In the genomic region with DNA sequence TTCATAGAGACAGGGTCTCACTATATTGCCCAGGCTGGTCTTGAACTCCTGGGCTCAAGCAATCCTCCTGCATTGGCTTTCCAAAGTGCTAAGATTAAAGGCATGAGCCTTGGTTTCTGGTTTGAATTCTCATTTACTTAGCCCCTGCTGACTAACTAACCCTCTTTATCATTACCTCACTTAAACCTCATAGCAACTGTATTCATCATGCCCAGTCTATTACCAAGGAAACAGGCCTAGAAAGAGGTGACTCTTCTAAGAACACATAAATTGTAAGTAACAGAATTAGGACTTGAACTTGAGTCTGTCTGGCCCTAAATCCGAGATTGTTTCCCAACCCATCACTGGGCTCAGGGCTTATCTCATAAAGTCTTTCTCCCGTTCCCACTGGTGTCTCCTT, we compare ENCODE assay signal across 12 cellular contexts. TPM values are rescaled to one million over a fixed set of nuclear protein-coding genes. Genes with fewer than 3 reads are reported as not detected.
DNase-seq lines count a peak whose midpoint lies in the region; ATAC-seq and TF ChIP-seq lines count a peak whose summit lies in the region.
"Had no signal": no experiment of that assay in that cellular context is flagged by ENCODE, and none has a peak within 500 bp of the region (broad histone marks: within the 10 kb centered on the region; RNA-seq: fewer than 3 reads in every experiment).

No MANE protein-coding gene starts in this region.

- H2BK5ac ChIP-seq in IMR-90 (ENCODE audit: low read depth, low read length, poor library complexity, severe bottlenecking), result peak overlapping the region; percentile 93

- H2AFZ ChIP-seq in IMR-90 (replicated peaks; ENCODE audit: low read length, poor library complexity), result no peak overlapping the region

- no peaks in the 10 kb centered on the region for H3K9me3 Mint-ChIP-seq in CD8-positive, alpha-beta memory T cell
- H3K9me3 Mint-ChIP-seq in natural killer cell treated with Interleukin-12 subunit alpha and Interleukin-12 subunit beta and Interleukin-15 and Interleukin-18, amount 100 ng/mL, for 72 hours, result peaks cover 5% of the 10 kb centered on the region

- ATAC-seq in IMR-90 (ENCODE audit: low read depth) (no peak), GM19455 (IDR thresholded peaks at IDR 0.05; ENCODE audit: unreplicated experiment) (no peak)
- no peak for ATAC-seq in natural killer cell treated with Interleukin-12 subunit alpha and Interleukin-12 subunit beta and Interleukin-15 and Interleukin-18, amount 100 ng/mL, for 72 hours
- ATAC-seq: sciatic nerve had no signal

- no peak for TF ChIP-seq RAD21 in IMR-90 (IDR thresholded peaks at IDR 0.05; ENCODE audit: low read length)

- peak overlapping the region in 6 of 8 donors; percentile 96 to 99 (median 97) for H3K27ac Mint-ChIP-seq in CD8-positive, alpha-beta memory T cell
- H3K27ac Mint-ChIP-seq in natural killer cell treated with Interleukin-12 subunit alpha and Interleukin-12 subunit beta and Interleukin-15 and Interleukin-18, amount 100 ng/mL, for 72 hours, result peak overlapping the region; percentile 82 to 92

- peak overlapping the region; percentile 28; the same call in 1 of the 2 replicates for H4K91ac ChIP-seq in IMR-90 (ENCODE audit: insufficient read depth, low read depth, low read length)

- peaks cover 38% of the 10 kb centered on the region for H3K9me1 ChIP-seq in IMR-90 (ENCODE audit: insufficient read depth, low read length)

- CTCF ChIA-PET in CD8-positive, alpha-beta memory T cell (lab: Charles Lee), result interaction anchor here (4.8 kb wide), 1 partner anchor 22 kb away, joined by 43 read pairs; no protein-coding TSS in a partner anchor
- CTCF ChIA-PET in IMR-90 (lab: Yijun Ruan, JAX), result interaction anchor here (2.4 kb wide), 1 partner anchor 23 kb away, joined by 11 read pairs; no protein-coding TSS in a partner anchor

- peak overlapping the region; percentile 25 to 96 (median 92) for H3K4me3 Mint-ChIP-seq in CD8-positive, alpha-beta memory T cell
- H3K4me3 Mint-ChIP-seq in natural killer cell treated with Interleukin-12 subunit alpha and Interleukin-12 subunit beta and Interleukin-15 and Interleukin-18, amount 100 ng/mL, for 72 hours, result peak overlapping the region; percentile 93

- peaks cover 28% of the 10 kb centered on the region for H3K4me1 ChIP-seq in CD8-positive, alpha-beta memory T cell (ENCODE audit: insufficient read depth, low read length)
- peaks cover 16% of the 10 kb centered on the region for H3K4me1 ChIP-seq in IMR-90 (ENCODE audit: control insufficient read depth, insufficient read depth, low read length)

- H2BK20ac ChIP-seq in IMR-90 (ENCODE audit: low read depth, low read length), result peak overlapping the region; percentile 64; the same call in 1 of the 2 replicates

- H3K9me3 ChIP-seq in CD8-positive, alpha-beta memory T cell (ENCODE audit: low read length), result no peaks in the 10 kb centered on the region
- no peaks in the 10 kb centered on the region for H3K9me3 ChIP-seq in IMR-90 (ENCODE audit: control insufficient read depth, insufficient read depth, low read length)
- H3K9me3 ChIP-seq: thyroid gland had no signal

- H3K4me1 Mint-ChIP-seq in CD8-positive, alpha-beta memory T cell, result peaks cover 35 to 38% (median 38%) of the 10 kb centered on the region in 3 donors
- peaks cover 33 to 41% of the 10 kb centered on the region in 2 donors for H3K4me1 Mint-ChIP-seq in natural killer cell treated with Interleukin-12 subunit alpha and Interleukin-12 subunit beta and Interleukin-15 and Interleukin-18, amount 100 ng/mL, for 72 hours (ENCODE audit: low read depth in 2 of 2)

- no peak overlapping the region; the same call in 1 of the 2 replicates for H2AK5ac ChIP-seq in IMR-90 (ENCODE audit: low read depth, low read length)

- peaks cover 0 to 32% (median 2%) of the 10 kb centered on the region in 3 donors for H3K36me3 Mint-ChIP-seq in CD8-positive, alpha-beta memory T cell
- H3K36me3 Mint-ChIP-seq in natural killer cell treated with Interleukin-12 subunit alpha and Interleukin-12 subunit beta and Interleukin-15 and Interleukin-18, amount 100 ng/mL, for 72 hours, result peaks cover 5% of the 10 kb centered on the region

- H4K5ac ChIP-seq in IMR-90 (ENCODE audit: low read depth, low read length), result peak overlapping the region; percentile 99; the same call in 1 of the 2 replicates

- no peak overlapping the region for H3K27ac ChIP-seq in CD8-positive, alpha-beta memory T cell (ENCODE audit: low read depth, low read length)
- no peak overlapping the region for H3K27ac ChIP-seq in IMR-90 (ENCODE audit: insufficient read depth, low read length)
- H3K27ac ChIP-seq: thyroid gland had no signal

- no peak for TF ChIP-seq POLR2A in IMR-90 (IDR thresholded peaks at IDR 0.05; ENCODE audit: low read depth, low read length)

- peaks cover 23% of the 10 kb centered on the region for H3K36me3 ChIP-seq in CD8-positive, alpha-beta memory T cell (ENCODE audit: insufficient read depth, low read length)
- peaks cover 18% of the 10 kb centered on the region for H3K36me3 ChIP-seq in IMR-90 (ENCODE audit: control insufficient read depth, insufficient read depth, low read length)

- peak overlapping the region; percentile 77; the same call in 1 of the 2 replicates for H3K14ac ChIP-seq in IMR-90 (replicated peaks; ENCODE audit: low read depth, low read length)

- TF ChIP-seq CTCF in IMR-90 (conservative IDR thresholded peaks at IDR 0.05; ENCODE audit: low read depth, low read length) (no peak), astrocyte of the spinal cord (IDR thresholded peaks at IDR 0.05; ENCODE audit: low read depth, low read length) (no peak)

- WGBS in IMR-90 (ENCODE audit: extremely low coverage in 2 of 2, insufficient read length in 1 of 2), 2 experiments, result no CpG with 5 or more reads among the region's 2 CpGs

- peak overlapping the region; percentile 80 for H3K4ac ChIP-seq in IMR-90 (ENCODE audit: low read depth, low read length)

- no peaks in the 10 kb centered on the region for H3K27me3 ChIP-seq in CD8-positive, alpha-beta memory T cell (ENCODE audit: insufficient read depth, low read length, poor library complexity, severe bottlenecking)
- no peaks in the 10 kb centered on the region; the same call in 1 of the 2 replicates for H3K27me3 ChIP-seq in IMR-90 (ENCODE audit: control insufficient read depth, insufficient read depth, low read length)
- H3K27me3 ChIP-seq: thyroid gland had no signal

- dilution Hi-C loops in IMR-90 (cut with HindIII; ENCODE audit: low sequenced_read_pairs, unreplicated experiment), result no loop called here

- H3K18ac ChIP-seq in IMR-90 (ENCODE audit: low read depth, low read length), result peak overlapping the region; percentile 62; the same call in 1 of the 2 replicates

- H2AK9ac ChIP-seq in IMR-90 (replicated peaks; ENCODE audit: low read depth, low read length, poor library complexity), result peak overlapping the region; percentile 4

- no peak overlapping the region for H3K4me3 ChIP-seq in CD8-positive, alpha-beta memory T cell (ENCODE audit: low read length)
- H3K4me3 ChIP-seq in IMR-90 (ENCODE audit: insufficient read depth, low read depth, low read length), result no peak overlapping the region
- H3K4me3 ChIP-seq in astrocyte of the spinal cord (ENCODE audit: low read depth, low read length), result no peak overlapping the region
- H3K4me3 ChIP-seq: thyroid gland had no signal

- POLR2A ChIA-PET in CD8-positive, alpha-beta memory T cell (lab: Charles Lee), result interaction anchor here (1.2 kb wide), 1 partner anchor 418 kb away, joined by 3 read pairs; no protein-coding TSS in a partner anchor
- POLR2A ChIA-PET in IMR-90 (lab: Charles Lee; ENCODE audit: unreplicated experiment), result no interaction called here

- H3K79me1 ChIP-seq in IMR-90 (ENCODE audit: low read depth in 1 of 2, low read length in 2 of 2), result peaks cover 27 to 36% of the 10 kb centered on the region in 2 experiments

- peak overlapping the region; percentile 91; the same call in 2 of the 3 replicates for H2BK15ac ChIP-seq in IMR-90 (ENCODE audit: low read depth, low read length)

- H2BK120ac ChIP-seq in IMR-90 (ENCODE audit: low read depth, low read length), result 0 out of 2 replicates have a peak overlapping the region, but pooled peaks have one; percentile 11

- no peaks in the 10 kb centered on the region for H3K27me3 Mint-ChIP-seq in CD8-positive, alpha-beta memory T cell
- no peaks in the 10 kb centered on the region for H3K27me3 Mint-ChIP-seq in natural killer cell treated with Interleukin-12 subunit alpha and Interleukin-12 subunit beta and Interleukin-15 and Interleukin-18, amount 100 ng/mL, for 72 hours

- peaks cover 12% of the 10 kb centered on the region for H4K20me1 ChIP-seq in IMR-90 (ENCODE audit: insufficient read depth, low read length)

- no peak overlapping the region for H3K9ac ChIP-seq in IMR-90 (ENCODE audit: low read depth, low read length)

- no peak overlapping the region for H3K4me2 ChIP-seq in IMR-90 (ENCODE audit: low read depth, low read length)

- no peak overlapping the region for H3K56ac ChIP-seq in IMR-90 (ENCODE audit: extremely low read depth, insufficient read depth, low read length)

- intact Hi-C loops in IMR-90 (cut with micrococcal nuclease), result no loop called here

- peak overlapping the region in 1 of 2 experiments; percentile 100; a peak in 2 of 4 replicates for H4K8ac ChIP-seq in IMR-90 (ENCODE audit: low read depth in 2 of 2, low read length in 2 of 2)

- no peak for DNase-seq in CD8-positive, alpha-beta memory T cell
- DNase-seq in IMR-90 (peak; percentile 82), astrocyte of the spinal cord (ENCODE audit: low read depth, low spot score) (peak; percentile 74), cerebellum (ENCODE audit: low spot score) (no peak), DMS114 treated with DMSO at 0.1 percent for 48 hours (lab: John Stamatoyannopoulos, UW; ENCODE audit: unreplicated experiment) (no peak)
- no peak for DNase-seq in natural killer cell treated with Interleukin-12 subunit alpha and Interleukin-12 subunit beta and Interleukin-15 and Interleukin-18, amount 100 ng/mL, for 72 hours (ENCODE audit: low spot score)
- DNase-seq in stimulated activated CD4-positive, alpha-beta T cell treated with anti-CD3 and anti-CD28 coated beads, Interleukin-4, amount 100 ng/mL, for 4 hours, result no peak
- DNase-seq: NCI-H526 treated with DMSO at 0.1 percent for 48 hours, SHP77 treated with DMSO at 0.1 percent for 48 hours, thyroid gland had no signal

- no TSS peak for BruUV-seq in IMR-90 (replicated peaks; lab: Mats Ljungman, UMichigan)

- no peak overlapping the region; the same call in none of the 2 replicates for H3K23ac ChIP-seq in IMR-90 (ENCODE audit: low read depth, low read length)

- in situ Hi-C loops in IMR-90 (cut with MboI; ENCODE audit: low sequenced_read_pairs), result no loop called here
- in situ Hi-C loops in astrocyte of the spinal cord (cut with HindIII; ENCODE audit: low sequenced_read_pairs), result no loop called here

RNA-seq across cellular contexts. Expression of gene TMEM53, which starts 44.2 kb away (rescaled TPM):
- total RNA-seq in CD8-positive, alpha-beta memory T cell, result 1 to 10 TPM; 2.3 to 2.5 TPM
- polyA plus RNA-seq in CD8-positive, alpha-beta memory T cell, result 7.1 TPM
- 2.2 and 2.7 TPM in 2 replicates for total RNA-seq in IMR-90 (2012; rRNA removed)
- 6.3 and 8.1 TPM in 2 replicates for polyA plus RNA-seq in IMR-90 (2012; rRNA removed)
- polyA plus RNA-seq in IMR-90 (2012; cell fraction: cytosol; rRNA removed), result 6.7 and 9.4 TPM in 2 replicates
- 3.1 and 5.5 TPM in 2 replicates for polyA plus RNA-seq in IMR-90 (2012; cell fraction: nucleus; rRNA removed; ENCODE audit: low replicate concordance)
- total RNA-seq in natural killer cell treated with Interleukin-12 subunit alpha and Interleukin-12 subunit beta and Interleukin-15 and Interleukin-18, amount 100 ng/mL, for 72 hours, result 1 to 10 TPM; 2.8 to 3.8 TPM
- total RNA-seq in cerebellum, result 4.7 TPM

RNA-seq across cellular contexts. Expression of gene ARMH1, which starts 44.4 kb away (rescaled TPM):
- total RNA-seq in CD8-positive, alpha-beta memory T cell, result 10 to 100 TPM; 33.3 to 38.0 TPM
- 21.1 TPM for polyA plus RNA-seq in CD8-positive, alpha-beta memory T cell
- total RNA-seq in IMR-90 (2012; rRNA removed) (0.28 and 0.36 TPM in 2 replicates), cerebellum (5.2 TPM)
- polyA plus RNA-seq in IMR-90 (2012; rRNA removed), result 0.72 and 1.1 TPM in 2 replicates
- polyA plus RNA-seq in IMR-90 (2012; cell fraction: cytosol; rRNA removed), result 0.33 TPM in 1 of 2 replicates, not detected in the other
- 15.3 and 21.0 TPM in 2 replicates for polyA plus RNA-seq in IMR-90 (2012; cell fraction: nucleus; rRNA removed; ENCODE audit: low replicate concordance)
- 1 to 10 TPM; 1.8 to 8.7 TPM for total RNA-seq in natural killer cell treated with Interleukin-12 subunit alpha and Interleukin-12 subunit beta and Interleukin-15 and Interleukin-18, amount 100 ng/mL, for 72 hours

Comparison
In these comparisons a context has a peak if more than half of its experiments do, and no peak if none do; other contexts are left out.
1. DNase-seq: peak in IMR-90 (single experiment) and astrocyte of the spinal cord (single experiment); none in CD8-positive, alpha-beta memory T cell (0 of 5), natural killer cell treated with Interleukin-12 subunit alpha and Interleukin-12 subunit beta and Interleukin-15 and Interleukin-18, amount 100 ng/mL, for 72 hours (single experiment), cerebellum (single experiment), stimulated activated CD4-positive, alpha-beta T cell treated with anti-CD3 and anti-CD28 coated beads, Interleukin-4, amount 100 ng/mL, for 4 hours (0 of 2) and DMS114 treated with DMSO at 0.1 percent for 48 hours (single experiment).